ENCODE assay signal across 19 cellular contexts in genomic region chr11:43543313-43543712, GRCh38.
"Had no signal": no experiment of that assay in that cellular context is flagged by ENCODE, and none has a peak within 500 bp of the region (broad histone marks: within the 10 kb centered on the region; RNA-seq: fewer than 3 reads in every experiment).

No MANE protein-coding gene starts in this region.

- H3K4me1 Mint-ChIP-seq: activated CD4-positive, alpha-beta memory T cell treated with anti-CD3 and anti-CD28 coated beads, Interleukin-2, amount 10 ng/mL, durations not matched to agents 7 days and 5 days; activated CD4-positive, alpha-beta T cell treated with anti-CD3 and anti-CD28 coated beads, Interleukin-2, amount 10 ng/mL, durations not matched to agents 24 days and 14 days; activated naive CD8-positive, alpha-beta T cell treated with anti-CD3 and anti-CD28 coated beads, Interleukin-2, amount 10 ng/mL, durations not matched to agents 7 days and 5 days; natural killer cell; stimulated activated naive CD8-positive, alpha-beta T cell treated with anti-CD3 and anti-CD28 coated beads, Interleukin-15, amount 100 ng/mL, for 72 hours had no signal

- DNase-seq: activated CD4-positive, alpha-beta memory T cell treated with anti-CD3 and anti-CD28 coated beads, Interleukin-2, amount 10 ng/mL, durations not matched to agents 7 days and 5 days; activated CD4-positive, alpha-beta T cell treated with anti-CD3 and anti-CD28 coated beads, Interleukin-2, amount 10 ng/mL, durations not matched to agents 24 days and 14 days; activated effector memory CD4-positive, alpha-beta T cell treated with Interleukin-2 at 50 U/mL for 16 hours; activated naive CD4-positive, alpha-beta T cell treated with anti-CD3 and anti-CD28 coated beads for 36 hours; activated naive CD8-positive, alpha-beta T cell treated with anti-CD3 and anti-CD28 coated beads, Interleukin-2, amount 10 ng/mL, durations not matched to agents 7 days and 5 days; activated T-cell treated with anti-CD3 and anti-CD28 coated beads, Interleukin-2, amount 50 U/mL, for 72 hours; amniotic stem cell; effector CD8-positive, alpha-beta T cell; glutamatergic neuron; immature natural killer cell; left ventricle myocardium superior; midbrain; natural killer cell; right cardiac atrium; stimulated activated CD4-positive, alpha-beta T cell treated with anti-CD3 and anti-CD28 coated beads, Interleukin-1b, Interleukin-23, amount 100 ng/mL, for 48 hours; stimulated activated naive CD8-positive, alpha-beta T cell treated with anti-CD3 and anti-CD28 coated beads, Interleukin-15, amount 100 ng/mL, for 72 hours; tibial artery had no signal

- H3K9me3 Mint-ChIP-seq: activated CD4-positive, alpha-beta memory T cell treated with anti-CD3 and anti-CD28 coated beads, Interleukin-2, amount 10 ng/mL, durations not matched to agents 7 days and 5 days; activated CD4-positive, alpha-beta T cell treated with anti-CD3 and anti-CD28 coated beads, Interleukin-2, amount 10 ng/mL, durations not matched to agents 24 days and 14 days; activated naive CD8-positive, alpha-beta T cell treated with anti-CD3 and anti-CD28 coated beads, Interleukin-2, amount 10 ng/mL, durations not matched to agents 7 days and 5 days; activated T-cell treated with anti-CD3 and anti-CD28 coated beads, Interleukin-2, amount 50 U/mL, for 72 hours; natural killer cell; T-helper 2 cell treated with Interferon-gamma antibody and Interleukin-4, amounts not matched to agents 5 μg/mL and 100 μg/mL, for 36 hours had no signal

- H3K27ac Mint-ChIP-seq: activated CD4-positive, alpha-beta memory T cell treated with anti-CD3 and anti-CD28 coated beads, Interleukin-2, amount 10 ng/mL, durations not matched to agents 7 days and 5 days; activated CD4-positive, alpha-beta T cell treated with anti-CD3 and anti-CD28 coated beads, Interleukin-2, amount 10 ng/mL, durations not matched to agents 24 days and 14 days; activated naive CD4-positive, alpha-beta T cell treated with anti-CD3 and anti-CD28 coated beads for 36 hours; activated naive CD8-positive, alpha-beta T cell treated with anti-CD3 and anti-CD28 coated beads, Interleukin-2, amount 10 ng/mL, durations not matched to agents 7 days and 5 days; activated T-cell treated with anti-CD3 and anti-CD28 coated beads, Interleukin-2, amount 50 U/mL, for 72 hours; dendritic cell treated with granulocyte-macrophage colony-stimulating factor and Interleukin-4, amounts not matched to agents 40 ng/mL and 50 ng/mL, for 4 days; immature natural killer cell; natural killer cell; stimulated activated naive CD8-positive, alpha-beta T cell treated with anti-CD3 and anti-CD28 coated beads, Interleukin-15, amount 100 ng/mL, for 72 hours; T-helper 2 cell treated with Interferon-gamma antibody and Interleukin-4, amounts not matched to agents 5 μg/mL and 100 μg/mL, for 36 hours had no signal

- H3K4me3 Mint-ChIP-seq: activated CD4-positive, alpha-beta memory T cell treated with anti-CD3 and anti-CD28 coated beads, Interleukin-2, amount 10 ng/mL, durations not matched to agents 7 days and 5 days; activated CD4-positive, alpha-beta T cell treated with anti-CD3 and anti-CD28 coated beads, Interleukin-2, amount 10 ng/mL, durations not matched to agents 24 days and 14 days; activated naive CD4-positive, alpha-beta T cell treated with anti-CD3 and anti-CD28 coated beads for 36 hours; activated naive CD8-positive, alpha-beta T cell treated with anti-CD3 and anti-CD28 coated beads, Interleukin-2, amount 10 ng/mL, durations not matched to agents 7 days and 5 days; activated T-cell treated with anti-CD3 and anti-CD28 coated beads, Interleukin-2, amount 50 U/mL, for 72 hours; dendritic cell treated with granulocyte-macrophage colony-stimulating factor and Interleukin-4, amounts not matched to agents 40 ng/mL and 50 ng/mL, for 4 days; immature natural killer cell; natural killer cell; stimulated activated naive CD8-positive, alpha-beta T cell treated with anti-CD3 and anti-CD28 coated beads, Interleukin-15, amount 100 ng/mL, for 72 hours; T-helper 2 cell treated with Interferon-gamma antibody and Interleukin-4, amounts not matched to agents 5 μg/mL and 100 μg/mL, for 36 hours had no signal

- H3K36me3 Mint-ChIP-seq: activated naive CD8-positive, alpha-beta T cell treated with anti-CD3 and anti-CD28 coated beads, Interleukin-2, amount 10 ng/mL, durations not matched to agents 7 days and 5 days; immature natural killer cell; natural killer cell had no signal
